Comparison of ENCODE assay signal across 18 cellular contexts in genomic region chr17:57429966-57430365, GRCh38.
DNase-seq lines count a peak whose midpoint lies in the region; ATAC-seq, FAIRE-seq and TF ChIP-seq lines count a peak whose summit lies in the region.
"Had no signal": no experiment of that assay in that cellular context is flagged by ENCODE, and none has a peak within 500 bp of the region (broad histone marks: within the 10 kb centered on the region; RNA-seq: fewer than 3 reads in every experiment).

No MANE protein-coding gene starts in this region.

- WGBS in trophoblast cell (ENCODE audit: extremely low coverage, insufficient coverage, insufficient read length): no CpG with 5 or more reads among the region's 4 CpGs

- H3K4me3 ChIP-seq in BLaER1 treated with 17β-estradiol and CSF1 and Interleukin-3, amounts not matched to agents 10 nM and 100 nM: no peak overlapping the region
- H3K4me3 ChIP-seq in trophoblast cell (ENCODE audit: low read depth, low read length) (no peak overlapping the region), left ventricle myocardium inferior (no peak overlapping the region)
- H3K4me3 ChIP-seq: GM23248, HAP-1 had no signal

- no peak overlapping the region for H4K12ac ChIP-seq in trophoblast cell (ENCODE audit: low read depth, low read length)

- no peak overlapping the region for H2AK5ac ChIP-seq in trophoblast cell (ENCODE audit: low read length)

- no peak overlapping the region for H3K14ac ChIP-seq in trophoblast cell (ENCODE audit: low read length)

- H3K4me3 Mint-ChIP-seq in T-helper 17 cell: no peak overlapping the region
- H3K4me3 Mint-ChIP-seq: CD4-positive, CD25-positive, alpha-beta regulatory T cell had no signal

- no peak overlapping the region for H3K4ac ChIP-seq in trophoblast cell (ENCODE audit: low read depth, low read length)

- peaks cover 4% of the 10 kb centered on the region for H3K79me2 ChIP-seq in trophoblast cell (ENCODE audit: control insufficient read depth, insufficient read depth, low read length, poor library complexity)

- no peaks in the 10 kb centered on the region for H3K27me3 Mint-ChIP-seq in T-helper 17 cell
- H3K27me3 Mint-ChIP-seq: CD4-positive, CD25-positive, alpha-beta regulatory T cell had no signal

- peaks cover 0 to 70% (median 7%) of the 10 kb centered on the region in 11 experiments; a peak in 11 of 22 replicates for H3K36me3 ChIP-seq in BLaER1 treated with 17β-estradiol and CSF1 and Interleukin-3, amounts not matched to agents 10 nM and 100 nM
- H3K36me3 ChIP-seq in KOPT-K1 (ENCODE audit: insufficient read depth, low read length) (peaks cover 25% of the 10 kb centered on the region), trophoblast cell (ENCODE audit: control insufficient read depth in 1 of 2, insufficient read depth in 2 of 2, low read length in 2 of 2) (no peaks in the 10 kb centered on the region), left ventricle myocardium inferior (no peaks in the 10 kb centered on the region)
- H3K36me3 ChIP-seq: HAP-1 had no signal

- H3K36me3 Mint-ChIP-seq in T-helper 17 cell (ENCODE audit: low read depth): peaks cover 3% of the 10 kb centered on the region

- H3K4me1 ChIP-seq in BLaER1 treated with 17β-estradiol and CSF1 and Interleukin-3, amounts not matched to agents 10 nM and 100 nM: peaks cover 23 to 88% (median 76%) of the 10 kb centered on the region in 10 experiments
- peaks cover 29 to 35% of the 10 kb centered on the region in 2 experiments for H3K4me1 ChIP-seq in trophoblast cell (ENCODE audit: control insufficient read depth in 1 of 2, insufficient read depth in 2 of 2, low read length in 2 of 2)
- peaks cover 17% of the 10 kb centered on the region for H3K4me1 ChIP-seq in left ventricle myocardium inferior

- peaks cover 35% of the 10 kb centered on the region for H3K4me1 Mint-ChIP-seq in T-helper 17 cell

- H3K27me3 ChIP-seq in BLaER1 treated with 17β-estradiol and CSF1 and Interleukin-3, amounts not matched to agents 10 nM and 100 nM: no peaks in the 10 kb centered on the region
- H3K27me3 ChIP-seq in trophoblast cell (ENCODE audit: insufficient read depth, low read length) (no peaks in the 10 kb centered on the region), left ventricle myocardium inferior (ENCODE audit: low read depth) (no peaks in the 10 kb centered on the region)

- no peak overlapping the region for H3K27ac ChIP-seq in BLaER1 treated with 17β-estradiol and CSF1 and Interleukin-3, amounts not matched to agents 10 nM and 100 nM
- H3K27ac ChIP-seq in KOPT-K1 (ENCODE audit: low read depth, low read length, poor library complexity, severe bottlenecking): peak overlapping the region; percentile 97
- no peak overlapping the region for H3K27ac ChIP-seq in trophoblast cell (ENCODE audit: low read depth, low read length)
- H3K27ac ChIP-seq in left ventricle myocardium inferior (replicated peaks): no peak overlapping the region
- H3K27ac ChIP-seq: GM23248 had no signal

- H3K23ac ChIP-seq in trophoblast cell (ENCODE audit: low read length): no peak overlapping the region

- H2BK120ac ChIP-seq in trophoblast cell (ENCODE audit: insufficient read depth, low read length, poor library complexity): no peak overlapping the region

- H3K79me1 ChIP-seq in trophoblast cell (ENCODE audit: low read length): peaks cover 28% of the 10 kb centered on the region

- FAIRE-seq in D721Med (lab: Jason Lieb, UNC): no peak
- FAIRE-seq: G401.6, GM12891, GM19239 had no signal

- ATAC-seq in T-helper 17 cell: no peak

- no peak for DNase-seq in T-helper 17 cell
- no peak for DNase-seq in trophoblast cell
- no peak for DNase-seq in left ventricle myocardium inferior
- DNase-seq in D721Med (ENCODE audit: insufficient read length, low spot score): no peak
- DNase-seq in iPS-NIHi7 (ENCODE audit: extremely low spot score): no peak
- DNase-seq: 8988T; C1 segment of cervical spinal cord; Calu3; CD4-positive, CD25-positive, alpha-beta regulatory T cell; DMS 273 treated with DMSO at 0.1 percent for 48 hours; DMS53; GM23248 had no signal

- peak overlapping the region; percentile 27 for H3K27ac Mint-ChIP-seq in T-helper 17 cell

- H3K4me2 ChIP-seq in BLaER1 treated with 17β-estradiol and CSF1 and Interleukin-3, amounts not matched to agents 10 nM and 100 nM: peak overlapping the region in 6 of 11 experiments; percentile 42 to 91 (median 48); a peak in 7 of 22 replicates
- no peak overlapping the region for H3K4me2 ChIP-seq in trophoblast cell (ENCODE audit: low read length)

- H4K20me1 ChIP-seq in BLaER1 treated with 17β-estradiol and CSF1 and Interleukin-3, amounts not matched to agents 10 nM and 100 nM: peaks cover 0 to 93% (median 0%) of the 10 kb centered on the region in 11 experiments; a peak in 5 of 22 replicates

- H3K9me3 ChIP-seq in BLaER1 treated with 17β-estradiol and CSF1 and Interleukin-3, amounts not matched to agents 10 nM and 100 nM (replicated peaks in 1 of 11): no peaks in the 10 kb centered on the region
- H3K9me3 ChIP-seq in KOPT-K1 (ENCODE audit: insufficient read depth, low read length, poor library complexity, severe bottlenecking) (no peaks in the 10 kb centered on the region), T-helper 17 cell (ENCODE audit: control insufficient read depth, low read length, poor library complexity, severe bottlenecking) (no peaks in the 10 kb centered on the region), trophoblast cell (ENCODE audit: insufficient read depth, low read depth, low read length) (no peaks in the 10 kb centered on the region), left ventricle myocardium inferior (replicated peaks) (no peaks in the 10 kb centered on the region)
- H3K9me3 ChIP-seq: HAP-1 had no signal

- TF ChIP-seq CTCF in left ventricle myocardium inferior (IDR thresholded peaks at IDR 0.05; ENCODE audit: borderline replicate concordance) (no peak), D721Med (IDR thresholded peaks at IDR 0.05; ENCODE audit: insufficient read depth, missing control alignments) (no peak)

- H4K91ac ChIP-seq in trophoblast cell (ENCODE audit: low read depth, low read length): no peak overlapping the region

- H2BK12ac ChIP-seq in trophoblast cell (ENCODE audit: low read length): peak overlapping the region; percentile 4

- no peak overlapping the region for H4K8ac ChIP-seq in trophoblast cell (ENCODE audit: low read depth, low read length)

- intact Hi-C loops in left ventricle myocardium inferior (cut with micrococcal nuclease): no loop called here

- no peak overlapping the region for H3K18ac ChIP-seq in trophoblast cell (ENCODE audit: low read length)

- no peak overlapping the region for H2AFZ ChIP-seq in trophoblast cell (ENCODE audit: insufficient read depth, low read length, poor library complexity)
- H2AFZ ChIP-seq: GM23248 had no signal

- H2BK5ac ChIP-seq in trophoblast cell (ENCODE audit: low read depth, low read length, poor library complexity): no peak overlapping the region

- no peak overlapping the region for H3K9ac ChIP-seq in BLaER1 treated with 17β-estradiol and CSF1 and Interleukin-3, amounts not matched to agents 10 nM and 100 nM
- no peak overlapping the region for H3K9ac ChIP-seq in trophoblast cell (ENCODE audit: low read length)
- H3K9ac ChIP-seq: GM23248 had no signal
